In genomic region chr5:142655339-142656267, GRCh38 we compare ENCODE assay signal across 8 cellular contexts. TPM values are rescaled to one million over a fixed set of nuclear protein-coding genes. Genes with fewer than 3 reads are reported as not detected.
DNase-seq lines count a peak whose midpoint lies in the region; ATAC-seq and TF ChIP-seq lines count a peak whose summit lies in the region.

No MANE protein-coding gene starts in this region.

- in situ Hi-C loops in transverse colon (cut with MboI; ENCODE audit: low pct_ligation_motif_present in 1 of 4, low pct_unique_long_range_greater_than_20kb in 1 of 4, low sequenced_read_pairs in 3 of 4) = loop anchor here in 1 of 4 donors (5.0 kb wide), 1 partner anchor 42 kb away; no protein-coding TSS in a partner anchor

- H4K8ac ChIP-seq in trophoblast cell (ENCODE audit: low read depth, low read length) = no peak overlapping the region

- H3K4me3 ChIP-seq in SK-N-MC (no peak overlapping the region), trophoblast cell (ENCODE audit: low read depth, low read length) (no peak overlapping the region), transverse colon (no peak overlapping the region)

- H2BK5ac ChIP-seq in trophoblast cell (ENCODE audit: low read depth, low read length, poor library complexity) = no peak overlapping the region

- intact Hi-C loops in activated naive CD4-positive, alpha-beta T cell treated with anti-CD3 and anti-CD28 coated beads for 36 hours (cut with micrococcal nuclease) = loop anchor here (1.0 to 2.0 kb wide), 4 partner anchors 44 to 233 kb away; no protein-coding TSS in a partner anchor
- intact Hi-C loops in transverse colon (cut with DNase I; ENCODE audit: low total_unique reads) = loop anchor here (1.0 to 5.0 kb wide), 3 partner anchors 41 to 45 kb away; no protein-coding TSS in a partner anchor

- TF ChIP-seq CTCF in C4-2B (conservative IDR thresholded peaks at IDR 0.05) (peak; percentile 100), transverse colon (IDR thresholded peaks at IDR 0.05) (peak; percentile 86 to 96 (median 95))

- no peaks in the 10 kb centered on the region for H3K9me3 Mint-ChIP-seq in activated naive CD4-positive, alpha-beta T cell treated with anti-CD3 and anti-CD28 coated beads for 36 hours

- no peak overlapping the region for H2BK120ac ChIP-seq in trophoblast cell (ENCODE audit: insufficient read depth, low read length, poor library complexity)

- no peak overlapping the region for H3K4me2 ChIP-seq in trophoblast cell (ENCODE audit: low read length)

- H3K4me1 Mint-ChIP-seq in activated naive CD4-positive, alpha-beta T cell treated with anti-CD3 and anti-CD28 coated beads for 36 hours (ENCODE audit: low read depth) = no peaks in the 10 kb centered on the region

- TF ChIP-seq EP300 in transverse colon (IDR thresholded peaks at IDR 0.05; ENCODE audit: low read depth) = no peak

- no peak overlapping the region for H3K18ac ChIP-seq in trophoblast cell (ENCODE audit: low read length)

- DNase-seq in M059J (ENCODE audit: low read depth) = peak; percentile 66
- DNase-seq in SK-N-MC (ENCODE audit: low read depth, low spot score) = peak; percentile 14
- peak; percentile 77 for DNase-seq in activated naive CD4-positive, alpha-beta T cell treated with anti-CD3 and anti-CD28 coated beads for 36 hours
- peak; percentile 79 for DNase-seq in glomerular visceral epithelial cell (ENCODE audit: extremely low spot score)
- peak; percentile 73 to 86 for DNase-seq in trophoblast cell
- peak; percentile 78 for DNase-seq in transverse colon

- H3K23ac ChIP-seq in trophoblast cell (ENCODE audit: low read length) = no peak overlapping the region

- H3K36me3 Mint-ChIP-seq in activated naive CD4-positive, alpha-beta T cell treated with anti-CD3 and anti-CD28 coated beads for 36 hours (ENCODE audit: low read depth) = no peaks in the 10 kb centered on the region

- H3K4ac ChIP-seq in trophoblast cell (ENCODE audit: low read depth, low read length) = no peak overlapping the region

- WGBS in trophoblast cell (ENCODE audit: extremely low coverage, insufficient coverage, insufficient read length) = no CpG with 5 or more reads among the region's 13 CpGs
- 16 to 21% methylated on average over 10 to 13 of the region's 13 CpGs for WGBS in transverse colon (ENCODE audit: low coverage in 1 of 2), 2 donors

- no peak overlapping the region for H3K27ac Mint-ChIP-seq in activated naive CD4-positive, alpha-beta T cell treated with anti-CD3 and anti-CD28 coated beads for 36 hours

- no peak overlapping the region for H2AFZ ChIP-seq in trophoblast cell (ENCODE audit: insufficient read depth, low read length, poor library complexity)

- H3K4me3 Mint-ChIP-seq in activated naive CD4-positive, alpha-beta T cell treated with anti-CD3 and anti-CD28 coated beads for 36 hours = no peak overlapping the region

- H3K36me3 ChIP-seq in SK-N-MC (ENCODE audit: insufficient read depth, low read length) (no peaks in the 10 kb centered on the region), trophoblast cell (ENCODE audit: control insufficient read depth in 1 of 2, insufficient read depth in 2 of 2, low read length in 2 of 2) (no peaks in the 10 kb centered on the region), transverse colon (no peaks in the 10 kb centered on the region)

- H3K9me3 ChIP-seq in SK-N-MC (ENCODE audit: low read depth, low read length) = no peaks in the 10 kb centered on the region
- no peaks in the 10 kb centered on the region for H3K9me3 ChIP-seq in trophoblast cell (ENCODE audit: insufficient read depth, low read depth, low read length)
- H3K9me3 ChIP-seq in transverse colon = no peaks in the 10 kb centered on the region

- H3K9ac ChIP-seq in SK-N-MC (ENCODE audit: insufficient read length) (no peak overlapping the region), trophoblast cell (ENCODE audit: low read length) (no peak overlapping the region)

- H3K79me2 ChIP-seq in trophoblast cell (ENCODE audit: control insufficient read depth, insufficient read depth, low read length, poor library complexity) = no peaks in the 10 kb centered on the region

- CTCF ChIA-PET in activated naive CD4-positive, alpha-beta T cell treated with anti-CD3 and anti-CD28 coated beads for 36 hours (lab: Charles Lee) = interaction anchor here (0.6 to 4.2 kb wide), 43 partner anchors 10 to 1050 kb away, joined by 3 to 59 read pairs (median 4); partner anchors contain the start of gene FGF1

- no peak overlapping the region for H4K12ac ChIP-seq in trophoblast cell (ENCODE audit: low read depth, low read length)

- H3K27me3 ChIP-seq in trophoblast cell (ENCODE audit: insufficient read depth, low read length) (no peaks in the 10 kb centered on the region), transverse colon (no peaks in the 10 kb centered on the region)

- no peak overlapping the region for H2AK5ac ChIP-seq in trophoblast cell (ENCODE audit: low read length)

- H3K27me3 Mint-ChIP-seq in activated naive CD4-positive, alpha-beta T cell treated with anti-CD3 and anti-CD28 coated beads for 36 hours (ENCODE audit: low read depth) = peaks cover 5% of the 10 kb centered on the region

- no peak overlapping the region for H2BK12ac ChIP-seq in trophoblast cell (ENCODE audit: low read length)

- no peaks in the 10 kb centered on the region for H3K79me1 ChIP-seq in trophoblast cell (ENCODE audit: low read length)

- TF ChIP-seq POLR2A in transverse colon (IDR thresholded peaks at IDR 0.05) = no peak

- peak; percentile 83 for ATAC-seq in GM21367 (IDR thresholded peaks at IDR 0.05; ENCODE audit: unreplicated experiment)

- no peak overlapping the region for H4K91ac ChIP-seq in trophoblast cell (ENCODE audit: low read depth, low read length)

- H3K14ac ChIP-seq in trophoblast cell (ENCODE audit: low read length) = no peak overlapping the region

- H3K4me1 ChIP-seq in trophoblast cell (ENCODE audit: control insufficient read depth in 1 of 2, insufficient read depth in 2 of 2, low read length in 2 of 2) (no peaks in the 10 kb centered on the region), transverse colon (no peaks in the 10 kb centered on the region)

- H3K27ac ChIP-seq in C4-2B (no peak overlapping the region), SK-N-MC (no peak overlapping the region), trophoblast cell (ENCODE audit: low read depth, low read length) (no peak overlapping the region), transverse colon (peak overlapping the region in 2 of 4 donors; percentile 2 to 45)

RNA-seq across cellular contexts. Expression of gene FGF1, which starts 30.3 kb away (rescaled TPM):
- 2.4 and 4.1 TPM in 2 replicates for total RNA-seq in M059J (2014; rRNA removed; shearing (Covaris generic))
- total RNA-seq in activated naive CD4-positive, alpha-beta T cell treated with anti-CD3 and anti-CD28 coated beads for 36 hours = not detected
- 3.8 and 5.4 TPM in 2 replicates for polyA plus RNA-seq in trophoblast cell (2013)
- under 1 TPM in 2 of 4 donors, not detected in 2; 0.32 to 0.41 TPM for total RNA-seq in transverse colon

Comparison
In these comparisons a context has a peak if more than half of its experiments do, and no peak if none do; other contexts are left out.
1. DNase-seq: peak in every context shown above with its lines; median percentile 80 in trophoblast cell; 79 in glomerular visceral epithelial cell; 78 in transverse colon; 77 in activated naive CD4-positive, alpha-beta T cell treated with anti-CD3 and anti-CD28 coated beads for 36 hours; 66 in M059J; 14 in SK-N-MC.